Comparison of ENCODE assay signal across 1 cellular context in genomic region chrX:30307466-30307865, GRCh38.
TF ChIP-seq lines count a peak whose summit lies in the region.

No MANE protein-coding gene starts in this region.

TF ChIP-seq in GM23338, 12 proteins besides CTCF, POLR2A, EP300 and RAD21 (continued from another document):
- TF ChIP-seq REST (IDR thresholded peaks at IDR 0.05; ENCODE audit: unreplicated experiment) (no peak), CREB1 (CRISPR knock-in tag; IDR thresholded peaks at IDR 0.05; ENCODE audit: low read depth) (no peak), STAT1 (IDR thresholded peaks at IDR 0.05; ENCODE audit: unreplicated experiment) (no peak), NANOG (IDR thresholded peaks at IDR 0.05; ENCODE audit: borderline replicate concordance) (no peak), EZH2 (IDR thresholded peaks at IDR 0.05; ENCODE audit: low read depth, unreplicated experiment) (no peak)
